ENCODE assay signal across 2 cellular contexts in the genomic region with DNA sequence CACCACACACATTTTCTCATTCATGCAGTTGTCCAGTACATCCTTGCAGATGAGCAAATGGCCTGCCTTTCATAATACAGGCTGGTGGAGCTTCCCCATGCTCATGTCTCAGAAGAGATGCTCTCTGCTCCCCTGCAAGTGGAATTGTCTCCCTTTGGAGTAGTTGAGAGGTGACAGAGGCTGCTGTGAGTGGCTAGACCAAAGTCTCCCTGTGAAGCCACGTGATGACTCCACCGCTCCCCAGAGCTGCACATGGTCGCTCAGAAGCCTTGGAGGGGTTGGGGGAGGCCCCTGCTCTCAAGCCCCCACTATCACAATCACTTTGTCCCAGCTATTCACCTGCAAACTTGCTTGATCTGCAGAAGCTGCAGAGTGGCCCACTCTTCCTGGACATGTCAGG.
TF ChIP-seq lines count a peak whose summit lies in the region.

No MANE protein-coding gene starts in this region.

TF ChIP-seq in GM23338, 12 proteins besides CTCF, POLR2A, EP300 and RAD21 (continues in another document):
- TF ChIP-seq EZH2phosphoT487 (IDR thresholded peaks at IDR 0.05; ENCODE audit: unreplicated experiment) = no peak
- TF ChIP-seq POLR2AphosphoS5 (IDR thresholded peaks at IDR 0.05; ENCODE audit: low read depth) = no peak
- no peak for TF ChIP-seq NANOG (IDR thresholded peaks at IDR 0.05; ENCODE audit: borderline replicate concordance)
- TF ChIP-seq STAT1 (IDR thresholded peaks at IDR 0.05; ENCODE audit: unreplicated experiment) = no peak
- no peak for TF ChIP-seq ZNF114 (CRISPR knock-in tag; IDR thresholded peaks at IDR 0.05)
- no peak for TF ChIP-seq EZH2 (IDR thresholded peaks at IDR 0.05; ENCODE audit: low read depth, unreplicated experiment)
- no peak for TF ChIP-seq CREB1 (CRISPR knock-in tag; IDR thresholded peaks at IDR 0.05; ENCODE audit: low read depth)
- no peak for TF ChIP-seq JUNB (IDR thresholded peaks at IDR 0.05; ENCODE audit: unreplicated experiment)
- no peak for TF ChIP-seq ZNF331 (CRISPR knock-in tag; IDR thresholded peaks at IDR 0.05; ENCODE audit: low read depth)
- no peak for TF ChIP-seq ETS1 (IDR thresholded peaks at IDR 0.05)
- TF ChIP-seq, protein P1, sequence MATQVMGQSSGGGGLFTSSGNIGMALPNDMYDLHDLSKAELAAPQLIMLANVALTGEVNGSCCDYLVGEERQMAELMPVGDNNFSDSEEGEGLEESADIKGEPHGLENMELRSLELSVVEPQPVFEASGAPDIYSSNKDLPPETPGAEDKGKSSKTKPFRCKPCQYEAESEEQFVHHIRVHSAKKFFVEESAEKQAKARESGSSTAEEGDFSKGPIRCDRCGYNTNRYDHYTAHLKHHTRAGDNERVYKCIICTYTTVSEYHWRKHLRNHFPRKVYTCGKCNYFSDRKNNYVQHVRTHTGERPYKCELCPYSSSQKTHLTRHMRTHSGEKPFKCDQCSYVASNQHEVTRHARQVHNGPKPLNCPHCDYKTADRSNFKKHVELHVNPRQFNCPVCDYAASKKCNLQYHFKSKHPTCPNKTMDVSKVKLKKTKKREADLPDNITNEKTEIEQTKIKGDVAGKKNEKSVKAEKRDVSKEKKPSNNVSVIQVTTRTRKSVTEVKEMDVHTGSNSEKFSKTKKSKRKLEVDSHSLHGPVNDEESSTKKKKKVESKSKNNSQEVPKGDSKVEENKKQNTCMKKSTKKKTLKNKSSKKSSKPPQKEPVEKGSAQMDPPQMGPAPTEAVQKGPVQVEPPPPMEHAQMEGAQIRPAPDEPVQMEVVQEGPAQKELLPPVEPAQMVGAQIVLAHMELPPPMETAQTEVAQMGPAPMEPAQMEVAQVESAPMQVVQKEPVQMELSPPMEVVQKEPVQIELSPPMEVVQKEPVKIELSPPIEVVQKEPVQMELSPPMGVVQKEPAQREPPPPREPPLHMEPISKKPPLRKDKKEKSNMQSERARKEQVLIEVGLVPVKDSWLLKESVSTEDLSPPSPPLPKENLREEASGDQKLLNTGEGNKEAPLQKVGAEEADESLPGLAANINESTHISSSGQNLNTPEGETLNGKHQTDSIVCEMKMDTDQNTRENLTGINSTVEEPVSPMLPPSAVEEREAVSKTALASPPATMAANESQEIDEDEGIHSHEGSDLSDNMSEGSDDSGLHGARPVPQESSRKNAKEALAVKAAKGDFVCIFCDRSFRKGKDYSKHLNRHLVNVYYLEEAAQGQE (IDR thresholded peaks at IDR 0.05; ENCODE audit: unreplicated experiment) = no peak

TF ChIP-seq in H1, 55 proteins besides CTCF, POLR2A, EP300 and RAD21:
- TF ChIP-seq GTF2F1 (IDR thresholded peaks at IDR 0.05; ENCODE audit: borderline replicate concordance, low read depth, low read length) (no peak), SIX5 (IDR thresholded peaks at IDR 0.05; ENCODE audit: low read depth, low read length) (no peak), CHD7 (IDR thresholded peaks at IDR 0.05; ENCODE audit: insufficient replicate concordance, low read length) (no peak), HDAC2 (IDR thresholded peaks at IDR 0.05; ENCODE audit: borderline replicate concordance in 1 of 2, low read depth in 2 of 2, low read length in 2 of 2) (no peak), GABPA (IDR thresholded peaks at IDR 0.05; ENCODE audit: borderline replicate concordance, insufficient read depth, low read length) (no peak), SP1 (IDR thresholded peaks at IDR 0.05; ENCODE audit: low read depth, low read length) (no peak), CBX5 (IDR thresholded peaks at IDR 0.05; ENCODE audit: low read depth, low read length) (no peak), E2F6 (IDR thresholded peaks at IDR 0.05) (no peak), TCF12 (IDR thresholded peaks at IDR 0.05; ENCODE audit: low read depth, low read length) (no peak), YY1 (IDR thresholded peaks at IDR 0.05; ENCODE audit: low read depth, low read length) (no peak), KDM4A (IDR thresholded peaks at IDR 0.05; ENCODE audit: low read depth, low read length, severe bottlenecking) (no peak), TBP (IDR thresholded peaks at IDR 0.05; ENCODE audit: low read depth, low read length) (no peak), ASH2L (IDR thresholded peaks at IDR 0.05; ENCODE audit: low read length) (no peak), CTBP2 (IDR thresholded peaks at IDR 0.05; ENCODE audit: borderline replicate concordance, insufficient read depth, insufficient read length, low read length) (no peak), SRF (IDR thresholded peaks at IDR 0.05; ENCODE audit: low read depth, low read length) (no peak), JUND (IDR thresholded peaks at IDR 0.05; ENCODE audit: low read length) (no peak), BACH1 (IDR thresholded peaks at IDR 0.05; ENCODE audit: low read length) (no peak), NANOG (IDR thresholded peaks at IDR 0.05; ENCODE audit: insufficient read depth, low read depth, low read length, poor library complexity, severe bottlenecking) (no peak)
